Comparison of ENCODE assay signal across 9 cellular contexts in genomic region chr11:69293819-69294505, GRCh38. TPM values are rescaled to one million over a fixed set of nuclear protein-coding genes. Genes with fewer than 3 reads are reported as not detected.
DNase-seq lines count a peak whose midpoint lies in the region; ATAC-seq and TF ChIP-seq lines count a peak whose summit lies in the region.
"Had no signal": no experiment of that assay in that cellular context is flagged by ENCODE, and none has a peak within 500 bp of the region (broad histone marks: within the 10 kb centered on the region; RNA-seq: fewer than 3 reads in every experiment).

Gene MYEOV, plus strand, starts transcription at chr11:69294155. Its CDS starts 1,200 bp downstream, at chr11:69295355.

- no peaks in the 10 kb centered on the region for H3K27me3 Mint-ChIP-seq in activated T-cell treated with anti-CD3 and anti-CD28 coated beads, Interleukin-2, amount 50 U/mL, for 72 hours (ENCODE audit: low read depth)
- H3K27me3 Mint-ChIP-seq: stimulated activated naive CD8-positive, alpha-beta T cell treated with anti-CD3 and anti-CD28 coated beads, Interleukin-15, Interleukin-2, amounts not matched to agents 100 ng/mL and 50 ng/mL, for 24 hours had no signal

- H3K27me3 ChIP-seq in MM.1S (replicated peaks; ENCODE audit: insufficient read depth, low read length) (no peaks in the 10 kb centered on the region), right lobe of liver (no peaks in the 10 kb centered on the region)

- intact Hi-C loops in right lobe of liver (cut with DNase I), result loop anchor here in 1 of 2 donors (5.0 kb wide), 1 partner anchor 353 kb away; no protein-coding TSS in a partner anchor

- peaks cover 36% of the 10 kb centered on the region for H3K4me1 Mint-ChIP-seq in activated T-cell treated with anti-CD3 and anti-CD28 coated beads, Interleukin-2, amount 50 U/mL, for 72 hours (ENCODE audit: low read depth)

- H4K20me1 ChIP-seq in MM.1S (ENCODE audit: insufficient read depth, low read length), result no peaks in the 10 kb centered on the region

- peak within 1 kb of the TSS; percentile 98 for H3K27ac ChIP-seq in MM.1S (ENCODE audit: low read length)
- no peak within 1 kb of the TSS for H3K27ac ChIP-seq in right lobe of liver

- H3K36me3 ChIP-seq in ES-I3 (ENCODE audit: insufficient read depth, low read length) (no peaks in the 10 kb centered on the region), MM.1S (replicated peaks; ENCODE audit: insufficient read depth, low read length) (no peaks in the 10 kb centered on the region), right lobe of liver (no peaks in the 10 kb centered on the region)

- no peak within 1 kb of the TSS for H3K27ac Mint-ChIP-seq in activated T-cell treated with anti-CD3 and anti-CD28 coated beads, Interleukin-2, amount 50 U/mL, for 72 hours

- peak within 1 kb of the TSS; percentile 92 for H3K4me2 ChIP-seq in MM.1S (ENCODE audit: low read depth, low read length)

- H3K36me3 Mint-ChIP-seq in activated T-cell treated with anti-CD3 and anti-CD28 coated beads, Interleukin-2, amount 50 U/mL, for 72 hours (ENCODE audit: insufficient read depth in 2 of 2), result no peaks in the 10 kb centered on the region

- TF ChIP-seq CTCF in MM.1S (IDR thresholded peaks at IDR 0.05; ENCODE audit: low read length) (no peak), right lobe of liver (IDR thresholded peaks at IDR 0.05) (no peak)

- no peak within 1 kb of the TSS for H3K4me3 Mint-ChIP-seq in activated T-cell treated with anti-CD3 and anti-CD28 coated beads, Interleukin-2, amount 50 U/mL, for 72 hours
- H3K4me3 Mint-ChIP-seq: stimulated activated naive CD8-positive, alpha-beta T cell treated with anti-CD3 and anti-CD28 coated beads, Interleukin-15, Interleukin-2, amounts not matched to agents 100 ng/mL and 50 ng/mL, for 24 hours had no signal

- WGBS in right lobe of liver (ENCODE audit: insufficient coverage, low coverage, low lambda C conversion rate, missing lambda C conversion rate), result 72% methylated on average over 3 of the region's 16 CpGs

- peaks cover 39% of the 10 kb centered on the region for H3K79me2 ChIP-seq in MM.1S (ENCODE audit: low read length)

- H3K9ac ChIP-seq in ES-I3 (ENCODE audit: low read depth, low read length) (peak within 1 kb of the TSS; percentile 59; the same call in 1 of the 2 replicates), MM.1S (ENCODE audit: low read length) (peak within 1 kb of the TSS; percentile 89)

- no peak within 1 kb of the TSS for H2AFZ ChIP-seq in MM.1S (ENCODE audit: low read length)

- H3K4me3 ChIP-seq in MM.1S (ENCODE audit: low read length) (peak within 1 kb of the TSS; percentile 88), right lobe of liver (no peak within 1 kb of the TSS)

- no peaks in the 10 kb centered on the region for H3K9me2 ChIP-seq in MM.1S (replicated peaks; ENCODE audit: insufficient read depth, low read length)

- DNase-seq in MM.1S (peak; percentile 87), right lobe of liver (peak in 2 of 3 donors; percentile 59 to 72), NCI-H128 (lab: John Stamatoyannopoulos, UW; ENCODE audit: unreplicated experiment) (no peak), epidermal melanocyte (ENCODE audit: insufficient read length, low spot score) (no peak)
- peak; percentile 39 to 51 for DNase-seq in activated T-cell treated with anti-CD3 and anti-CD28 coated beads, Interleukin-2, amount 50 U/mL, for 72 hours

- H3K9me3 Mint-ChIP-seq in activated T-cell treated with anti-CD3 and anti-CD28 coated beads, Interleukin-2, amount 50 U/mL, for 72 hours, result no peaks in the 10 kb centered on the region
- H3K9me3 Mint-ChIP-seq: stimulated activated naive CD8-positive, alpha-beta T cell treated with anti-CD3 and anti-CD28 coated beads, Interleukin-15, Interleukin-2, amounts not matched to agents 100 ng/mL and 50 ng/mL, for 24 hours had no signal

- no peak for ATAC-seq in activated T-cell treated with anti-CD3 and anti-CD28 coated beads, Interleukin-2, amount 50 U/mL, for 72 hours (replicated peaks in 1 of 2)
- ATAC-seq in right lobe of liver, result peak; percentile 53 to 80 (median 64)
- ATAC-seq in HG02610 (IDR thresholded peaks at IDR 0.05; ENCODE audit: unreplicated experiment), result no peak
- ATAC-seq in GM21367 (IDR thresholded peaks at IDR 0.05; ENCODE audit: unreplicated experiment), result no peak

- H3F3A ChIP-seq in MM.1S (ENCODE audit: insufficient read depth, low read length), result peaks cover 46% of the 10 kb centered on the region

- H3K4me1 ChIP-seq in ES-I3 (ENCODE audit: insufficient read depth, low read length), result peaks cover 26% of the 10 kb centered on the region; the same call in 1 of the 2 replicates
- H3K4me1 ChIP-seq in MM.1S (ENCODE audit: low read length), result peaks cover 39% of the 10 kb centered on the region
- peaks cover 0 to 15% (median 4%) of the 10 kb centered on the region in 4 donors for H3K4me1 ChIP-seq in right lobe of liver

- H3K9me3 ChIP-seq in ES-I3 (ENCODE audit: control insufficient read depth, insufficient read depth, low read length), result no peaks in the 10 kb centered on the region
- no peaks in the 10 kb centered on the region for H3K9me3 ChIP-seq in MM.1S (replicated peaks; ENCODE audit: insufficient read depth, low read length)
- H3K9me3 ChIP-seq in right lobe of liver, result no peaks in the 10 kb centered on the region

- no peak for TF ChIP-seq POLR2A in right lobe of liver (IDR thresholded peaks at IDR 0.05)

RNA-seq across cellular contexts. Expression of gene MYEOV, which starts in this region (rescaled TPM):
- under 1 TPM; 0.42 to 0.67 TPM for total RNA-seq in activated T-cell treated with anti-CD3 and anti-CD28 coated beads, Interleukin-2, amount 50 U/mL, for 72 hours
- 1 to 10 TPM in 1 of 6 experiments, under 1 TPM in 3, not detected in 2; 0.25 to 1.2 (median 0.70) TPM for total RNA-seq in right lobe of liver

Comparison
In these comparisons a context has a peak if more than half of its experiments do, and no peak if none do; other contexts are left out.
1. Peak in DNase-seq in activated T-cell treated with anti-CD3 and anti-CD28 coated beads, Interleukin-2, amount 50 U/mL, for 72 hours; RNA of the gene not detected or under 1 TPM.
2. DNase-seq: peak in MM.1S (single experiment) and right lobe of liver (2 of 3); none in NCI-H128 (single experiment) and epidermal melanocyte (single experiment).
3. ATAC-seq: peak in right lobe of liver (4 of 4); none in activated T-cell treated with anti-CD3 and anti-CD28 coated beads, Interleukin-2, amount 50 U/mL, for 72 hours (0 of 2), HG02610 (single experiment) and GM21367 (single experiment).